ENCODE assay signal across 1 cellular context in the genomic region with DNA sequence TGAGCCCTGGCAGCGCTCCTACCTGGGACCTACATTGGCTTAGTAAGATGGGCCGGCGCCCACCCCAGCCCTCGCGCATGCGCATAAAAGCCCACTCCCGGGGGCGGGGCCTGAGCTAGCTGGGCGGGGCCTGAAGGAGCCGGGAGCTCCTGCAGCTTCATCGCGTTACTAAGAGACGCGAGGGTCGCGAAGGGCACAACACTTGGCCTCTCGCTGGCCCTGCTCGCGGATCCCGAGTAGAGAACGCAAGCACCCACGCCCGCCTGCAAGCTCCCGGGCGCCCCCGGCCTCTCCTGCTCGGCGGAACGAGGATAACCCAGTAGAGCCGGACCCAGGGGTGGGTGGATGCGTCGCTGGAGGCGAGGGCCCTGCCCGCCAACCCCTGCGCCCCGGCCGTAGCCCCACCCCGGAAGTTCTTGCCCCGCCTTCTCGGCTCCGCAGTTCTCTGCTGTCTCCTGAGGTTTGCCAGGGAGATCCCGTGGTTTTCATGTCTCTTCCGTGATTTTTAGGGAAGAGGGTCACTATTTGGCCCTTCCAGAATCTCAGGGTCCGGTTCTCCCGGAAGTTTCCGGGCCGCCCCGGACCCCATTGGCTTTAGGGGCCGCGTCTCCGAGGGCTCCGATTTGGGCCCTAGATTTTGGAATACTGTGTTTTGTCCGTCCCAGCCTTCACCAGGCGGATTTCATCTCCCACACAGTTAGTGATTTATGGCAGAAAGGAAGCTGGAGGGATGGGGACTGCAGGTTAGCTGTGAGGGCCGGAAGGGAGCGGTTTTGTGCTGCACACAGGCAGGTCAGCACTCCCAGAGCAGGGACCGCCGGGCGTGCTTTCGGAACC.
TF ChIP-seq lines count a peak whose summit lies in the region.

Gene MEIG1, plus strand, starts transcription at position 168 of the 837 bp plus-strand sequence. CDS start 7,081 bp downstream, outside the sequence.

TF ChIP-seq in K562, 482 proteins besides CTCF, POLR2A, EP300 and RAD21 (continued from another document and continues in another):
- TF ChIP-seq MYNN (IDR thresholded peaks at IDR 0.05) (0 out of 2 replicates have a peak, but pooled peaks have one; percentile 5), MYNN (CRISPR knock-in tag; IDR thresholded peaks at IDR 0.05) (no peak), ZKSCAN1 (IDR thresholded peaks at IDR 0.05; ENCODE audit: low read depth, low read length) (0 out of 2 replicates have a peak, but pooled peaks have one; percentile 10), CHD2 (IDR thresholded peaks at IDR 0.05; ENCODE audit: low read depth, low read length) (peak; percentile 62), TRIM28 (IDR thresholded peaks at IDR 0.05) (peak; percentile 56; the same call in 1 of the 2 replicates), ETV6 (IDR thresholded peaks at IDR 0.05; ENCODE audit: borderline replicate concordance in 1 of 2, low read depth in 2 of 2, low read length in 1 of 2) (0 out of 4 replicates have a peak, but pooled peaks of 1 of the 2 experiments have one; percentile 36), ETV6 (CRISPR knock-in tag; IDR thresholded peaks at IDR 0.05; ENCODE audit: borderline replicate concordance) (no peak), HNRNPLL (IDR thresholded peaks at IDR 0.05; ENCODE audit: low read depth, low read length, poor library complexity, severe bottlenecking) (peak; percentile 67), SRSF3 (IDR thresholded peaks at IDR 0.05; ENCODE audit: insufficient read depth, low read length) (no peak), ELF2 (CRISPR knock-in tag; IDR thresholded peaks at IDR 0.05) (no peak; the same call in 1 of the 2 replicates), ZFP36 (IDR thresholded peaks at IDR 0.05; ENCODE audit: low read depth, low read length, partially characterized antibody) (peak; percentile 13), ZNF511 (CRISPR knock-in tag; IDR thresholded peaks at IDR 0.05) (no peak; the same call in 1 of the 2 replicates), ZFX (CRISPR knock-in tag; IDR thresholded peaks at IDR 0.05) (peak; percentile 83), NRF1 (conservative IDR thresholded peaks at IDR 0.05 in 1 of 2, IDR thresholded peaks at IDR 0.05 in 1 of 2) (peak; percentile 96), DACH1 (IDR thresholded peaks at IDR 0.05; ENCODE audit: partially characterized antibody) (no peak), ERF (CRISPR knock-in tag; IDR thresholded peaks at IDR 0.05) (no peak), TFAP4 (CRISPR knock-in tag; IDR thresholded peaks at IDR 0.05; ENCODE audit: borderline replicate concordance) (peak; percentile 66), HDAC1 (IDR thresholded peaks at IDR 0.05) (peak in 1 of 2 experiments; percentile 55; a peak in 2 of 4 replicates), LEF1 (IDR thresholded peaks at IDR 0.05) (peak; percentile 64; the same call in 1 of the 2 replicates), CREBBP (IDR thresholded peaks at IDR 0.05; ENCODE audit: low read depth, low read length) (no peak), SNIP1 (IDR thresholded peaks at IDR 0.05; ENCODE audit: low read depth) (no peak), BCOR (IDR thresholded peaks at IDR 0.05) (no peak), SP2 (IDR thresholded peaks at IDR 0.05; ENCODE audit: extremely low read depth, low read depth, low read length, poor library complexity, severe bottlenecking) (no peak), NR2C2 (CRISPR knock-in tag; IDR thresholded peaks at IDR 0.05) (peak; percentile 82; the same call in 1 of the 2 replicates), NR2C2 (tag; IDR thresholded peaks at IDR 0.05) (peak; percentile 97), ZNF395 (CRISPR knock-in tag; IDR thresholded peaks at IDR 0.05) (no peak), ZBTB7A (IDR thresholded peaks at IDR 0.05; ENCODE audit: borderline replicate concordance, control insufficient read depth, low read depth, low read length) (0 out of 2 replicates have a peak, but pooled peaks have one; percentile 41), ZNF263 (CRISPR knock-in tag; IDR thresholded peaks at IDR 0.05; ENCODE audit: borderline replicate concordance) (peak; percentile 23; the same call in 1 of the 2 replicates), RBFOX2 (IDR thresholded peaks at IDR 0.05; ENCODE audit: low read depth, low read length) (peak; percentile 80)
- TF ChIP-seq, protein P1, sequence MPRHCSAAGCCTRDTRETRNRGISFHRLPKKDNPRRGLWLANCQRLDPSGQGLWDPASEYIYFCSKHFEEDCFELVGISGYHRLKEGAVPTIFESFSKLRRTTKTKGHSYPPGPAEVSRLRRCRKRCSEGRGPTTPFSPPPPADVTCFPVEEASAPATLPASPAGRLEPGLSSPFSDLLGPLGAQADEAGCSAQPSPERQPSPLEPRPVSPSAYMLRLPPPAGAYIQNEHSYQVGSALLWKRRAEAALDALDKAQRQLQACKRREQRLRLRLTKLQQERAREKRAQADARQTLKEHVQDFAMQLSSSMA (CRISPR knock-in tag; IDR thresholded peaks at IDR 0.05): 0 out of 2 replicates have a peak, but pooled peaks have one; percentile 87
- TF ChIP-seq, protein P2, sequence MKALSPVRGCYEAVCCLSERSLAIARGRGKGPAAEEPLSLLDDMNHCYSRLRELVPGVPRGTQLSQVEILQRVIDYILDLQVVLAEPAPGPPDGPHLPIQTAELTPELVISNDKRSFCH (CRISPR knock-in tag; IDR thresholded peaks at IDR 0.05): no peak
- TF ChIP-seq, protein P2 (tag; IDR thresholded peaks at IDR 0.05): peak; percentile 75; the same call in 1 of the 2 replicates
- TF ChIP-seq, protein P3, sequence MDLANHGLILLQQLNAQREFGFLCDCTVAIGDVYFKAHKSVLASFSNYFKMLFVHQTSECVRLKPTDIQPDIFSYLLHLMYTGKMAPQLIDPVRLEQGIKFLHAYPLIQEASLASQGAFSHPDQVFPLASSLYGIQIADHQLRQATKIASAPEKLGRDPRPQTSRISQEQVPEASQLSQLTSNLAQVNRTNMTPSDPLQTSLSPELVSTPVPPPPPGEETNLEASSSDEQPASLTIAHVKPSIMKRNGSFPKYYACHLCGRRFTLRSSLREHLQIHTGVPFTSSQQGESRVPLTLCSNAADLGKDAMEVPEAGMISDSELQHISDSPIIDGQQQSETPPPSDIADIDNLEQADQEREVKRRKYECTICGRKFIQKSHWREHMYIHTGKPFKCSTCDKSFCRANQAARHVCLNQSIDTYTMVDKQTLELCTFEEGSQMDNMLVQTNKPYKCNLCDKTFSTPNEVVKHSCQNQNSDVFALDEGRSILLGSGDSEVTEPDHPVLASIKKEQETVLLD (IDR thresholded peaks at IDR 0.05): peak; percentile 97
- TF ChIP-seq, protein P4, sequence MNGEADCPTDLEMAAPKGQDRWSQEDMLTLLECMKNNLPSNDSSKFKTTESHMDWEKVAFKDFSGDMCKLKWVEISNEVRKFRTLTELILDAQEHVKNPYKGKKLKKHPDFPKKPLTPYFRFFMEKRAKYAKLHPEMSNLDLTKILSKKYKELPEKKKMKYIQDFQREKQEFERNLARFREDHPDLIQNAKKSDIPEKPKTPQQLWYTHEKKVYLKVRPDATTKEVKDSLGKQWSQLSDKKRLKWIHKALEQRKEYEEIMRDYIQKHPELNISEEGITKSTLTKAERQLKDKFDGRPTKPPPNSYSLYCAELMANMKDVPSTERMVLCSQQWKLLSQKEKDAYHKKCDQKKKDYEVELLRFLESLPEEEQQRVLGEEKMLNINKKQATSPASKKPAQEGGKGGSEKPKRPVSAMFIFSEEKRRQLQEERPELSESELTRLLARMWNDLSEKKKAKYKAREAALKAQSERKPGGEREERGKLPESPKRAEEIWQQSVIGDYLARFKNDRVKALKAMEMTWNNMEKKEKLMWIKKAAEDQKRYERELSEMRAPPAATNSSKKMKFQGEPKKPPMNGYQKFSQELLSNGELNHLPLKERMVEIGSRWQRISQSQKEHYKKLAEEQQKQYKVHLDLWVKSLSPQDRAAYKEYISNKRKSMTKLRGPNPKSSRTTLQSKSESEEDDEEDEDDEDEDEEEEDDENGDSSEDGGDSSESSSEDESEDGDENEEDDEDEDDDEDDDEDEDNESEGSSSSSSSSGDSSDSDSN (IDR thresholded peaks at IDR 0.05; ENCODE audit: borderline replicate concordance in 1 of 2, low read depth in 2 of 2, low read length in 2 of 2): peak; percentile 51 to 78; a peak in 3 of 4 replicates
- TF ChIP-seq, protein P5, sequence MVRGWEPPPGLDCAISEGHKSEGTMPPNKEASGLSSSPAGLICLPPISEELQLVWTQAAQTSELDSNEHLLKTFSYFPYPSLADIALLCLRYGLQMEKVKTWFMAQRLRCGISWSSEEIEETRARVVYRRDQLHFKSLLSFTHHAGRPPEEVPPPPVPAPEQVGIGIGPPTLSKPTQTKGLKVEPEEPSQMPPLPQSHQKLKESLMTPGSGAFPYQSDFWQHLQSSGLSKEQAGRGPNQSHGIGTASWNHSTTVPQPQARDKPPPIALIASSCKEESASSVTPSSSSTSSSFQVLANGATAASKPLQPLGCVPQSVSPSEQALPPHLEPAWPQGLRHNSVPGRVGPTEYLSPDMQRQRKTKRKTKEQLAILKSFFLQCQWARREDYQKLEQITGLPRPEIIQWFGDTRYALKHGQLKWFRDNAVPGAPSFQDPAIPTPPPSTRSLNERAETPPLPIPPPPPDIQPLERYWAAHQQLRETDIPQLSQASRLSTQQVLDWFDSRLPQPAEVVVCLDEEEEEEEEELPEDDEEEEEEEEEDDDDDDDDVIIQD (CRISPR knock-in tag; IDR thresholded peaks at IDR 0.05): no peak
- TF ChIP-seq, protein P6, sequence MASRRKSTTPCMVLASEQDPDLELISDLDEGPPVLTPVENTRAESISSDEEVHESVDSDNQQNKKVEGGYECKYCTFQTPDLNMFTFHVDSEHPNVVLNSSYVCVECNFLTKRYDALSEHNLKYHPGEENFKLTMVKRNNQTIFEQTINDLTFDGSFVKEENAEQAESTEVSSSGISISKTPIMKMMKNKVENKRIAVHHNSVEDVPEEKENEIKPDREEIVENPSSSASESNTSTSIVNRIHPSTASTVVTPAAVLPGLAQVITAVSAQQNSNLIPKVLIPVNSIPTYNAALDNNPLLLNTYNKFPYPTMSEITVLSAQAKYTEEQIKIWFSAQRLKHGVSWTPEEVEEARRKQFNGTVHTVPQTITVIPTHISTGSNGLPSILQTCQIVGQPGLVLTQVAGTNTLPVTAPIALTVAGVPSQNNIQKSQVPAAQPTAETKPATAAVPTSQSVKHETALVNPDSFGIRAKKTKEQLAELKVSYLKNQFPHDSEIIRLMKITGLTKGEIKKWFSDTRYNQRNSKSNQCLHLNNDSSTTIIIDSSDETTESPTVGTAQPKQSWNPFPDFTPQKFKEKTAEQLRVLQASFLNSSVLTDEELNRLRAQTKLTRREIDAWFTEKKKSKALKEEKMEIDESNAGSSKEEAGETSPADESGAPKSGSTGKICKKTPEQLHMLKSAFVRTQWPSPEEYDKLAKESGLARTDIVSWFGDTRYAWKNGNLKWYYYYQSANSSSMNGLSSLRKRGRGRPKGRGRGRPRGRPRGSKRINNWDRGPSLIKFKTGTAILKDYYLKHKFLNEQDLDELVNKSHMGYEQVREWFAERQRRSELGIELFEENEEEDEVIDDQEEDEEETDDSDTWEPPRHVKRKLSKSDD (conservative IDR thresholded peaks at IDR 0.05; ENCODE audit: low read length): no peak
- TF ChIP-seq, protein P7, sequence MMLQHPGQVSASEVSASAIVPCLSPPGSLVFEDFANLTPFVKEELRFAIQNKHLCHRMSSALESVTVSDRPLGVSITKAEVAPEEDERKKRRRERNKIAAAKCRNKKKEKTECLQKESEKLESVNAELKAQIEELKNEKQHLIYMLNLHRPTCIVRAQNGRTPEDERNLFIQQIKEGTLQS (IDR thresholded peaks at IDR 0.05): peak; percentile 36
- TF ChIP-seq, protein P7 (CRISPR knock-in tag; conservative IDR thresholded peaks at IDR 0.05): peak; percentile 80
- TF ChIP-seq, protein P8, sequence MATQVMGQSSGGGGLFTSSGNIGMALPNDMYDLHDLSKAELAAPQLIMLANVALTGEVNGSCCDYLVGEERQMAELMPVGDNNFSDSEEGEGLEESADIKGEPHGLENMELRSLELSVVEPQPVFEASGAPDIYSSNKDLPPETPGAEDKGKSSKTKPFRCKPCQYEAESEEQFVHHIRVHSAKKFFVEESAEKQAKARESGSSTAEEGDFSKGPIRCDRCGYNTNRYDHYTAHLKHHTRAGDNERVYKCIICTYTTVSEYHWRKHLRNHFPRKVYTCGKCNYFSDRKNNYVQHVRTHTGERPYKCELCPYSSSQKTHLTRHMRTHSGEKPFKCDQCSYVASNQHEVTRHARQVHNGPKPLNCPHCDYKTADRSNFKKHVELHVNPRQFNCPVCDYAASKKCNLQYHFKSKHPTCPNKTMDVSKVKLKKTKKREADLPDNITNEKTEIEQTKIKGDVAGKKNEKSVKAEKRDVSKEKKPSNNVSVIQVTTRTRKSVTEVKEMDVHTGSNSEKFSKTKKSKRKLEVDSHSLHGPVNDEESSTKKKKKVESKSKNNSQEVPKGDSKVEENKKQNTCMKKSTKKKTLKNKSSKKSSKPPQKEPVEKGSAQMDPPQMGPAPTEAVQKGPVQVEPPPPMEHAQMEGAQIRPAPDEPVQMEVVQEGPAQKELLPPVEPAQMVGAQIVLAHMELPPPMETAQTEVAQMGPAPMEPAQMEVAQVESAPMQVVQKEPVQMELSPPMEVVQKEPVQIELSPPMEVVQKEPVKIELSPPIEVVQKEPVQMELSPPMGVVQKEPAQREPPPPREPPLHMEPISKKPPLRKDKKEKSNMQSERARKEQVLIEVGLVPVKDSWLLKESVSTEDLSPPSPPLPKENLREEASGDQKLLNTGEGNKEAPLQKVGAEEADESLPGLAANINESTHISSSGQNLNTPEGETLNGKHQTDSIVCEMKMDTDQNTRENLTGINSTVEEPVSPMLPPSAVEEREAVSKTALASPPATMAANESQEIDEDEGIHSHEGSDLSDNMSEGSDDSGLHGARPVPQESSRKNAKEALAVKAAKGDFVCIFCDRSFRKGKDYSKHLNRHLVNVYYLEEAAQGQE (CRISPR knock-in tag; IDR thresholded peaks at IDR 0.05; ENCODE audit: low read depth): peak; percentile 55; the same call in 1 of the 2 replicates
